In genomic region chr9:19492775-19493173, GRCh38 we compare ENCODE assay signal across 1 cellular context.
TF ChIP-seq lines count a peak whose summit lies in the region.

No MANE protein-coding gene starts in this region.

TF ChIP-seq in IMR-90, 13 proteins besides CTCF, POLR2A, EP300 and RAD21:
- no peak for TF ChIP-seq CHD1 (IDR thresholded peaks at IDR 0.05; ENCODE audit: low read depth, low read length)
- no peak for TF ChIP-seq FOS (IDR thresholded peaks at IDR 0.05; ENCODE audit: low read depth, low read length)
- TF ChIP-seq RCOR1 (IDR thresholded peaks at IDR 0.05; ENCODE audit: insufficient replicate concordance, low read length), result no peak
- TF ChIP-seq RFX5 (IDR thresholded peaks at IDR 0.05; ENCODE audit: low read depth, low read length), result no peak
- TF ChIP-seq ELK1 (IDR thresholded peaks at IDR 0.05; ENCODE audit: borderline replicate concordance, low read depth, low read length), result no peak
- TF ChIP-seq MAZ (IDR thresholded peaks at IDR 0.05; ENCODE audit: borderline replicate concordance, low read depth, low read length), result no peak
- TF ChIP-seq CEBPB (IDR thresholded peaks at IDR 0.05; ENCODE audit: low read depth, low read length), result no peak
- no peak for TF ChIP-seq MAFK (IDR thresholded peaks at IDR 0.05; ENCODE audit: low read depth, low read length)
- no peak for TF ChIP-seq SMC3 (IDR thresholded peaks at IDR 0.05; ENCODE audit: low read depth, low read length)
- no peak for TF ChIP-seq USF2 (IDR thresholded peaks at IDR 0.05; ENCODE audit: low read depth, low read length)
- no peak for TF ChIP-seq MXI1 (IDR thresholded peaks at IDR 0.05; ENCODE audit: borderline replicate concordance, low read depth, low read length)
- TF ChIP-seq BHLHE40 (IDR thresholded peaks at IDR 0.05; ENCODE audit: low read depth, low read length), result no peak
- no peak for TF ChIP-seq NFE2L2 (IDR thresholded peaks at IDR 0.05; ENCODE audit: low read depth, low read length)
